29 cellular contexts compared by ENCODE assay signal in the genomic region with DNA sequence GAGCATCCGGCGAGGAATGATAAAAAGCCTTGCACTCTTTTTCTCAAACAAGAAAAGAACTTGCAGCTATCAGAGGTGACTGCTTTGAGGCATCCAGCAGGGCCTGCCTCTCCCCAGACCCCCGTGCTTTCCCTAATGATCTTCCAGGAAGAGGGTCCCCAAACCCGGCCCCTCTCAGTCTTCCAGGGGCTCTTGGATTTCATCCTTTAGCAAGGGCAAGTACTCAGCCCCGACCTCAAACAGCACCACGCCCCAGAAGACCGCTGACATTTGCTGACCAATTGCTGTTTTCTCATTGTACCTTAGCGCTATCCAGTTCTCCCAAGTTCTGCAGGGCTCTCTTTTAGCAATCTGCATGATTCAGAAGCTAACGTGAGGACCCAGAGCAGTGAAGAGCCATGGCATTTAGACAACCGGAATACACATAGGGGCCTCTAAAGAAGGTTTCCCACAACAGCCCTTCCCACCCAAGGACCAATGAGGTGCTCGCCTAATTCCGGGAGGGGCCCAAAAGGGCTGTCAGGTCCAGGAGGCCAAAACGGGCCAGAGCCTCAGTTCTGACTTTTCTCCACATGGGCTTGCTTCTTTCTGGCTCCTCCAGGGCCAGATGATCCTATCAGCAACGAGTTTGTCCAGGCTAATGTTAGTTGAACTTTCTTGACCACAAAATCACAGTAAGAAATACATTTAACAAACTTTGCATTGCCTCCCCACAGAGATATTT.
"Had no signal": no experiment of that assay in that cellular context is flagged by ENCODE, and none has a peak within 500 bp of the region (broad histone marks: within the 10 kb centered on the region; RNA-seq: fewer than 3 reads in every experiment).

No MANE protein-coding gene starts in this region.

- DNase-seq: activated CD4-positive, alpha-beta memory T cell treated with anti-CD3 and anti-CD28 coated beads for 36 hours; activated CD4-positive, alpha-beta T cell treated with anti-CD3 and anti-CD28 coated beads for 36 hours; activated CD4-positive, alpha-beta T cell treated with anti-CD3 and anti-CD28 coated beads, Interleukin-2, amount 10 ng/mL, durations not matched to agents 24 days and 14 days; activated CD4-positive, CD25-positive, alpha-beta regulatory T cell; activated CD4-positive, CD25-positive, alpha-beta regulatory T cell treated with anti-CD3 and anti-CD28 coated beads, Interleukin-2, amount 50 U/mL, for 72 hours; activated CD8-positive, alpha-beta memory T cell treated with anti-CD3 and anti-CD28 coated beads, Interleukin-2, amount 10 ng/mL, durations not matched to agents 7 days and 5 days; activated CD8-positive, alpha-beta memory T cell treated with anti-CD3 and anti-CD28 coated beads, Interleukin-2, amount 50 U/mL, for 4 hours; activated CD8-positive, alpha-beta T cell treated with anti-CD3 and anti-CD28 coated beads, Interleukin-2, amount 10 ng/mL, durations not matched to agents 7 days and 5 days; activated effector memory CD4-positive, alpha-beta T cell treated with anti-CD3 and anti-CD28 coated beads, Interleukin-2, amount 50 U/mL, for 16 hours; activated naive CD4-positive, alpha-beta T cell treated with anti-CD3 and anti-CD28 coated beads for 36 hours; activated naive CD8-positive, alpha-beta T cell treated with anti-CD3 and anti-CD28 coated beads for 36 hours; activated naive CD8-positive, alpha-beta T cell treated with anti-CD3 and anti-CD28 coated beads, Interleukin-2, amount 50 U/mL, for 24 hours; activated T-cell treated with anti-CD3 and anti-CD28 coated beads, Interleukin-2, amount 50 U/mL, for 1 hour; activated T-cell treated with anti-CD3 and anti-CD28 coated beads, Interleukin-2, amount 50 U/mL, for 48 hours; adrenal gland; amygdala; aorta; body of pancreas; central memory CD4-positive, alpha-beta T cell; cerebellar nuclear complex; colonic mucosa; effector CD8-positive, alpha-beta T cell; esophagus squamous epithelium; foreskin melanocyte; T-helper 2 cell had no signal

- H3K27me3 ChIP-seq: adrenal gland, body of pancreas, colonic mucosa had no signal

- H3K27ac ChIP-seq: adrenal gland, body of pancreas, colonic mucosa, epithelial cell of prostate, esophagus squamous epithelium, gastroesophageal sphincter had no signal

- ATAC-seq: activated CD4-positive, alpha-beta T cell treated with anti-CD3 and anti-CD28 coated beads for 36 hours; activated CD8-positive, alpha-beta memory T cell treated with anti-CD3 and anti-CD28 coated beads, Interleukin-2, amount 10 ng/mL, durations not matched to agents 7 days and 5 days; activated CD8-positive, alpha-beta T cell treated with anti-CD3 and anti-CD28 coated beads, Interleukin-2, amount 10 ng/mL, durations not matched to agents 7 days and 5 days; activated naive CD8-positive, alpha-beta T cell treated with anti-CD3 and anti-CD28 coated beads, Interleukin-2, amount 50 U/mL, for 24 hours; body of pancreas had no signal

- H3K36me3 ChIP-seq: adrenal gland, colonic mucosa, esophagus squamous epithelium, gastroesophageal sphincter had no signal

- H3K4me3 ChIP-seq: adrenal gland, body of pancreas, colonic mucosa, esophagus squamous epithelium, gastroesophageal sphincter had no signal

- FAIRE-seq: endometrium, endothelial cell of umbilical vein had no signal

- H3K9me3 ChIP-seq: adrenal gland, body of pancreas, colonic mucosa, esophagus squamous epithelium, gastroesophageal sphincter had no signal

- H3K4me1 ChIP-seq: adrenal gland, body of pancreas, colonic mucosa, esophagus squamous epithelium, gastroesophageal sphincter had no signal
